In the genomic region with DNA sequence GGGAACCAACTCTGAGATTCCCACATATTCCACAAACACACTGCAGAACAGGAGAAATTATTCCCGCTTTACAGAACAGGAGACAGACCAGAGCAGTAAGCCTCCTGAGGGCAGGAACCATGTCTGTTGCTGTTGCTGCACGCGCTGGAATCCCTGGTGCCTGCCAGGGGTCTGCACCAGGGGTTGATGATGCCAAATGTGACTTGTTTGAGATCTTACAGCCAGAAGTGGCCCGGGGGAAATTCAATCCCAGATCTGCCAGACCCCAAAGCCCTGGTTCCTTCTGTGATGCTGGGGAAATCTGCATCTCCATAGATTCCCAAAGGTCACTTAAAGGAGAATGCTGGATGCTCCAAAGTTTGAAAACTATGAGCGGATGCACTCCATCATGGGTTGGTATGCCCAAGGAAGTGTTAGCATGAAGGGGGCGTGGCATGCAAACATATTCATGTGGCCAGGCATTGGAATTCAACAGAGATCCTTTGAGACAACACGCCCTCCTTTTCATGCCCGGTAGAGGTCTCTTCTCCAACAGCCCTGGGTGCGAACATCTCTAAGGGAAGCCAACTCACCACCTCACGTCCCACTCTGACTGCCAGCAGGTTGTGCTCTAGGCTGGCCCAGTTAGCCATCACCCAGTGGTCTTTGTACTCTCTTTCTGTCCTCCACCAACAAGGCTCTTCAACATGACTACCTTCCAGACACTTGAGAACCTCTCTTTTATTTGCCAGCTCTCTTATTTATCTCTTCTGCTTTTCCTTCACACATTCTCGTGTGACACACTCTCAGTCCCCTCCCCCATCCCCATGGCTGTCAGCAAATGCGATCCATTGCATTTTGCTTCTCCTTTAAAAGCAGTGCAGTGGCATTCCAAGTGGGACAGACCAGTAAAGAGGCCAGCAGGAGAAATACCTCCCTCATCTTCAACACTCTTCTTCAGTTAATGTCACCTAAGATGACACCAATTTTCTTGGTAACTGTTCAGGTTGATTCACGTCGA, we compare ENCODE assay signal across 12 cellular contexts.
DNase-seq lines count a peak whose midpoint lies in the region; ATAC-seq and TF ChIP-seq lines count a peak whose summit lies in the region.
"Had no signal": no experiment of that assay in that cellular context is flagged by ENCODE, and none has a peak within 500 bp of the region (broad histone marks: within the 10 kb centered on the region; RNA-seq: fewer than 3 reads in every experiment).

No MANE protein-coding gene starts in this region.

- TF ChIP-seq POLR2A in uterus (IDR thresholded peaks at IDR 0.05), result no peak

- H3K9me3 Mint-ChIP-seq in brain (peaks cover 0 to 5% (median 0%) of the 10 kb centered on the region in 5 experiments), mesothelial cell of epicardium (no peaks in the 10 kb centered on the region)

- TF ChIP-seq CTCF in heart right ventricle (IDR thresholded peaks at IDR 0.05) (no peak), brain (conservative IDR thresholded peaks at IDR 0.05) (no peak), mesothelial cell of epicardium (IDR thresholded peaks at IDR 0.05; ENCODE audit: unreplicated experiment) (no peak), uterus (IDR thresholded peaks at IDR 0.05) (no peak), dorsolateral prefrontal cortex (IDR thresholded peaks at IDR 0.05 in 54 of 56, conservative IDR thresholded peaks at IDR 0.05 in 2 of 56; ENCODE audit: low read depth in 1 of 56, partially characterized antibody in 56 of 56) (no peak)

- H3K9me3 ChIP-seq in heart right ventricle (no peaks in the 10 kb centered on the region), uterus (no peaks in the 10 kb centered on the region)
- H3K9me3 ChIP-seq: ovary had no signal

- no peaks in the 10 kb centered on the region for H3K36me3 ChIP-seq in heart right ventricle
- no peaks in the 10 kb centered on the region for H3K36me3 ChIP-seq in uterus
- H3K36me3 ChIP-seq: ovary had no signal

- DNase-seq in Right ventricle myocardium superior (no peak), heart right ventricle (no peak), mesothelial cell of epicardium (ENCODE audit: low spot score in 2 of 2, unreplicated experiment in 2 of 2) (peak in 1 of 2 experiments; percentile 26), uterus (peak in 1 of 2 donors; percentile 20), dorsolateral prefrontal cortex (no peak), NAMALWA (ENCODE audit: low spot score) (no peak)
- DNase-seq in stimulated activated CD4-positive, alpha-beta T cell treated with anti-CD3 and anti-CD28 coated beads, Interleukin-2, amount 100 ng/mL, for 48 hours, result no peak
- DNase-seq: DND-41, mesendoderm, NCI-H146 had no signal

- no peaks in the 10 kb centered on the region for H3K27me3 ChIP-seq in heart right ventricle
- no peaks in the 10 kb centered on the region for H3K27me3 ChIP-seq in uterus
- H3K27me3 ChIP-seq in dorsolateral prefrontal cortex, result no peaks in the 10 kb centered on the region
- H3K27me3 ChIP-seq: ovary had no signal

- no peak overlapping the region for H3K4me3 ChIP-seq in heart right ventricle
- H3K4me3 ChIP-seq in uterus, result no peak overlapping the region
- H3K4me3 ChIP-seq in dorsolateral prefrontal cortex, result no peak overlapping the region
- H3K4me3 ChIP-seq: ovary had no signal

- H3K4me1 Mint-ChIP-seq in brain (peaks cover 64% of the 10 kb centered on the region), mesothelial cell of epicardium (peaks cover 83% of the 10 kb centered on the region)

- H3K27ac Mint-ChIP-seq in brain (peak overlapping the region in 3 of 5 experiments; percentile 19 to 96 (median 90)), mesothelial cell of epicardium (peak overlapping the region; percentile 62)

- peak; percentile 21 for ATAC-seq in Right ventricle myocardium superior (ENCODE audit: poor library complexity)
- no peak for ATAC-seq in heart right ventricle

- intact Hi-C loops in Right ventricle myocardium superior (cut with DNase I), result no loop called here
- intact Hi-C loops in heart right ventricle (cut with DNase I), result loop anchor here in 1 of 10 donors (10.0 kb wide), 1 partner anchor 417 kb away; no protein-coding TSS in a partner anchor
- intact Hi-C loops in uterus (cut with DNase I; ENCODE audit: low total_unique reads), result no loop called here
- intact Hi-C loops in dorsolateral prefrontal cortex (cut with DNase I), result no loop called here

- WGBS in heart right ventricle, 2 donors, result 72 to 83% methylated on average over 14 of the region's 14 CpGs

- H3K4me1 ChIP-seq in heart right ventricle, result peaks cover 16 to 58% (median 45%) of the 10 kb centered on the region in 9 donors
- peaks cover 17 to 30% of the 10 kb centered on the region in 2 donors for H3K4me1 ChIP-seq in uterus

- H3K27me3 Mint-ChIP-seq in brain (no peaks in the 10 kb centered on the region), mesothelial cell of epicardium (ENCODE audit: low read depth) (no peaks in the 10 kb centered on the region)

- H3K4me3 Mint-ChIP-seq in brain (no peak overlapping the region), mesothelial cell of epicardium (no peak overlapping the region)

- H3K36me3 Mint-ChIP-seq in brain (no peaks in the 10 kb centered on the region), mesothelial cell of epicardium (no peaks in the 10 kb centered on the region)

- no peak overlapping the region for H3K27ac ChIP-seq in heart right ventricle
- H3K27ac ChIP-seq in uterus, result peak overlapping the region; percentile 88 to 94
- peak overlapping the region in 1 of 59 donors; percentile 9 for H3K27ac ChIP-seq in dorsolateral prefrontal cortex

Comparison
In these comparisons a context has a peak if more than half of its experiments do, and no peak if none do; other contexts are left out.
1. H3K27ac ChIP-seq: peak in uterus (2 of 2); none in heart right ventricle (0 of 10).